Comparison of ENCODE assay signal across 23 cellular contexts in genomic region chr11:118984825-118985224, GRCh38. TPM values are rescaled to one million over a fixed set of nuclear protein-coding genes. Genes with fewer than 3 reads are reported as not detected.
"Had no signal": no experiment of that assay in that cellular context is flagged by ENCODE, and none has a peak within 500 bp of the region (broad histone marks: within the 10 kb centered on the region; RNA-seq: fewer than 3 reads in every experiment).

No MANE protein-coding gene starts in this region.

- ATAC-seq: activated T-cell treated with anti-CD3 and anti-CD28 coated beads, Interleukin-2, amount 50 U/mL, for 72 hours; esophagus mucosa; gastroesophageal sphincter; heart right ventricle; natural killer cell; stimulated activated naive CD8-positive, alpha-beta T cell treated with anti-CD3 and anti-CD28 coated beads, Interleukin-15, amount 100 ng/mL, for 72 hours; T-helper 17 cell had no signal

- H3K4me3 Mint-ChIP-seq: activated naive CD8-positive, alpha-beta T cell; activated T-cell treated with anti-CD3 and anti-CD28 coated beads, Interleukin-2, amount 50 U/mL, for 72 hours; dendritic cell treated with granulocyte-macrophage colony-stimulating factor and Interleukin-4, amounts not matched to agents 40 ng/mL and 50 ng/mL, for 4 days; natural killer cell; stimulated activated naive CD8-positive, alpha-beta T cell treated with anti-CD3 and anti-CD28 coated beads, Interleukin-15, amount 100 ng/mL, for 72 hours; T-helper 17 cell had no signal

- H3K9me3 Mint-ChIP-seq: activated T-cell treated with anti-CD3 and anti-CD28 coated beads, Interleukin-2, amount 50 U/mL, for 72 hours; dendritic cell treated with granulocyte-macrophage colony-stimulating factor and Interleukin-4, amounts not matched to agents 40 ng/mL and 50 ng/mL, for 4 days; natural killer cell; stimulated activated naive CD8-positive, alpha-beta T cell treated with anti-CD3 and anti-CD28 coated beads, Interleukin-15, amount 100 ng/mL, for 72 hours had no signal

- H3K27me3 Mint-ChIP-seq: activated naive CD8-positive, alpha-beta T cell; stimulated activated naive CD8-positive, alpha-beta T cell treated with anti-CD3 and anti-CD28 coated beads, Interleukin-15, amount 100 ng/mL, for 72 hours; T-helper 17 cell had no signal

- H3K27ac Mint-ChIP-seq: activated naive CD8-positive, alpha-beta T cell; activated T-cell treated with anti-CD3 and anti-CD28 coated beads, Interleukin-2, amount 50 U/mL, for 72 hours; dendritic cell treated with granulocyte-macrophage colony-stimulating factor and Interleukin-4, amounts not matched to agents 40 ng/mL and 50 ng/mL, for 4 days; natural killer cell; progenitor cell of endocrine pancreas; stimulated activated naive CD8-positive, alpha-beta T cell treated with anti-CD3 and anti-CD28 coated beads, Interleukin-15, amount 100 ng/mL, for 72 hours; T-helper 17 cell had no signal

- H3K27me3 ChIP-seq: heart right ventricle, right atrium auricular region, suprapubic skin had no signal

- H3K9me3 ChIP-seq: gastroesophageal sphincter, heart right ventricle, right atrium auricular region, suprapubic skin had no signal

- DNase-seq: activated CD4-positive, alpha-beta T cell treated with anti-CD3 and anti-CD28 coated beads, Interleukin-2, amount 50 U/mL, for 4 hours; activated T-cell treated with anti-CD3 and anti-CD28 coated beads, Interleukin-2, amount 50 U/mL, for 72 hours; effector CD8-positive, alpha-beta T cell; heart right ventricle; natural killer cell; nucleus accumbens; stimulated activated CD4-positive, alpha-beta T cell treated with anti-CD3 and anti-CD28 coated beads, Interleukin-15, amount 100 ng/mL, for 24 hours; stimulated activated CD4-positive, alpha-beta T cell treated with anti-CD3 and anti-CD28 coated beads, Interleukin-4, amount 100 ng/mL, for 1 hour; stimulated activated naive CD8-positive, alpha-beta T cell treated with anti-CD3 and anti-CD28 coated beads, Interleukin-15, amount 100 ng/mL, for 72 hours; T-helper 17 cell; trophoblast cell; WERI-Rb-1 had no signal

- H3K36me3 ChIP-seq: gastroesophageal sphincter, heart right ventricle, right atrium auricular region, suprapubic skin, WERI-Rb-1 had no signal

- H3K4me3 ChIP-seq: gastroesophageal sphincter, heart right ventricle, lung, right atrium auricular region, skin epidermis, suprapubic skin had no signal

- H3K27ac ChIP-seq: gastroesophageal sphincter, heart right ventricle, right atrium auricular region, skin epidermis, suprapubic skin, WERI-Rb-1 had no signal

- H3K36me3 Mint-ChIP-seq: activated naive CD8-positive, alpha-beta T cell; natural killer cell had no signal

- H3K4me1 Mint-ChIP-seq: natural killer cell had no signal

RNA-seq across cellular contexts. Expression of gene FOXR1, which starts 13.3 kb away (rescaled TPM):
- total RNA-seq: activated CD8-positive, alpha-beta memory T cell treated with anti-CD3 and anti-CD28 coated beads for 36 hours; activated T-cell treated with anti-CD3 and anti-CD28 coated beads, Interleukin-2, amount 50 U/mL, for 72 hours; cerebellum; esophagus mucosa; gastroesophageal sphincter; heart right ventricle; lung; natural killer cell; progenitor cell of endocrine pancreas; right atrium auricular region; suprapubic skin; T-helper 17 cell had no signal
- polyA plus RNA-seq: heart right ventricle, lung had no signal

RNA-seq across cellular contexts. Expression of gene UPK2, which starts 28.7 kb away (rescaled TPM):
- total RNA-seq: activated CD8-positive, alpha-beta memory T cell treated with anti-CD3 and anti-CD28 coated beads for 36 hours; cerebellum; gastroesophageal sphincter; heart right ventricle; lung; right atrium auricular region; suprapubic skin; T-helper 17 cell had no signal
